12 cellular contexts compared by ENCODE assay signal in the genomic region with DNA sequence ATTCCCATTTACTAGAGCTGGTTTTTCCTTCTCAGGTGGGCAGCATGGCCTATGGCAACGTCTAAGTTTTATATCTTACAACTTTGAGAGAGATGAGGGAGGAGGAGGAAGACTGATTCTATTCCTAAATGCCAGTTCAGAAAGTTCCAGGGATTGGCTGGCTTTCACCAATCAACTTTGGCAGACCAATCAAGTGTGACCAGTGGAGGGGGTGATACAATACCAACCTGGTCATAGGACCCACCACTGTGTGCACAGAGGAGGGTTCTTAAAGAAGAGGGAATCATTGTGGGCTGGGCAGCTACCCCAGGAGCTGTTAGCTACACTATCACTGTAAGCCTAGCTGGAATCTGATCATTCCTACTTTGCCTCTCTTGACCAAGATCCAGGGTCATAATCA. TPM values are rescaled to one million over a fixed set of nuclear protein-coding genes. Genes with fewer than 3 reads are reported as not detected.
DNase-seq lines count a peak whose midpoint lies in the region; ATAC-seq and TF ChIP-seq lines count a peak whose summit lies in the region.
"Had no signal": no experiment of that assay in that cellular context is flagged by ENCODE, and none has a peak within 500 bp of the region (broad histone marks: within the 10 kb centered on the region; RNA-seq: fewer than 3 reads in every experiment).

No MANE protein-coding gene starts in this region.

- POLR2A ChIA-PET in activated CD4-positive, alpha-beta T cell treated with anti-CD3 and anti-CD28 coated beads for 36 hours (lab: Charles Lee), result interaction anchor here (0.8 to 1.8 kb wide), 4 partner anchors 9 to 34 kb away, joined by 3 to 5 read pairs (median 4); no protein-coding TSS in a partner anchor
- POLR2A ChIA-PET in activated CD4-positive, alpha-beta memory T cell treated with anti-CD3 and anti-CD28 coated beads for 36 hours (lab: Charles Lee), result interaction anchor here (0.6 to 2.3 kb wide), 6 partner anchors 10 to 185 kb away, joined by 3 to 13 read pairs (median 4); no protein-coding TSS in a partner anchor
- POLR2A ChIA-PET in T-cell (lab: Charles Lee), result interaction anchor here in 1 of 2 donors (0.6 kb wide), 1 partner anchor 40 kb away, joined by 4 read pairs; no protein-coding TSS in a partner anchor

- DNase-seq in activated CD4-positive, alpha-beta T cell treated with anti-CD3 and anti-CD28 coated beads for 36 hours, result no peak
- no peak for DNase-seq in activated CD4-positive, alpha-beta T cell treated with anti-CD3 and anti-CD28 coated beads for 4 hours
- no peak for DNase-seq in activated CD4-positive, alpha-beta memory T cell treated with anti-CD3 and anti-CD28 coated beads for 36 hours
- DNase-seq in esophagus squamous epithelium (lab: John Stamatoyannopoulos, UW) (no peak), smooth muscle cell (lab: John Stamatoyannopoulos, UW; ENCODE audit: unreplicated experiment) (no peak), mesothelial cell of epicardium (ENCODE audit: low spot score in 2 of 2, unreplicated experiment in 2 of 2) (no peak), T-cell (no peak), trophoblast cell (no peak)
- DNase-seq: NCI-H524 treated with DMSO at 0.1 percent for 48 hours had no signal

- TF ChIP-seq CTCF in esophagus squamous epithelium (IDR thresholded peaks at IDR 0.05) (no peak), smooth muscle cell (IDR thresholded peaks at IDR 0.05; ENCODE audit: borderline replicate concordance, insufficient read depth, poor library complexity, severe bottlenecking) (no peak), mesothelial cell of epicardium (IDR thresholded peaks at IDR 0.05; ENCODE audit: unreplicated experiment) (no peak)

- no peaks in the 10 kb centered on the region for H4K20me1 ChIP-seq in smooth muscle cell (ENCODE audit: low read depth)

- peaks cover 9% of the 10 kb centered on the region for H3F3A ChIP-seq in smooth muscle cell (ENCODE audit: low read depth)

- no peak overlapping the region for H3K23ac ChIP-seq in trophoblast cell (ENCODE audit: low read length)

- H3K4me1 ChIP-seq in esophagus squamous epithelium (peaks cover 0 to 28% (median 12%) of the 10 kb centered on the region in 3 donors), smooth muscle cell (ENCODE audit: low read depth) (peaks cover 11% of the 10 kb centered on the region), trophoblast cell (ENCODE audit: control insufficient read depth in 1 of 2, insufficient read depth in 2 of 2, low read length in 2 of 2) (no peaks in the 10 kb centered on the region)

- H3K36me3 Mint-ChIP-seq in activated CD4-positive, alpha-beta T cell treated with anti-CD3 and anti-CD28 coated beads for 36 hours (ENCODE audit: low read depth), result no peaks in the 10 kb centered on the region
- H3K36me3 Mint-ChIP-seq in activated CD4-positive, alpha-beta memory T cell treated with anti-CD3 and anti-CD28 coated beads for 36 hours, result peaks cover 2% of the 10 kb centered on the region
- H3K36me3 Mint-ChIP-seq in mesothelial cell of epicardium (peaks cover 2% of the 10 kb centered on the region), T-cell (peaks cover 4% of the 10 kb centered on the region)

- H3K14ac ChIP-seq in trophoblast cell (ENCODE audit: low read length), result no peak overlapping the region

- intact Hi-C loops in activated CD4-positive, alpha-beta T cell treated with anti-CD3 and anti-CD28 coated beads for 36 hours (cut with DNase I, micrococcal nuclease), result no loop called here
- intact Hi-C loops in activated CD4-positive, alpha-beta memory T cell treated with anti-CD3 and anti-CD28 coated beads for 36 hours (cut with micrococcal nuclease), result loop anchor here (2.0 kb wide), 1 partner anchor 80 kb away; a partner anchor contains a TSS
- intact Hi-C loops in esophagus squamous epithelium (cut with DNase I), result no loop called here

- no peak overlapping the region for H2BK12ac ChIP-seq in trophoblast cell (ENCODE audit: low read length)

- H3K4me1 Mint-ChIP-seq in activated CD4-positive, alpha-beta T cell treated with anti-CD3 and anti-CD28 coated beads for 36 hours, result peaks cover 30% of the 10 kb centered on the region
- peaks cover 41% of the 10 kb centered on the region for H3K4me1 Mint-ChIP-seq in activated CD4-positive, alpha-beta memory T cell treated with anti-CD3 and anti-CD28 coated beads for 36 hours (ENCODE audit: low read depth)
- H3K4me1 Mint-ChIP-seq in mesothelial cell of epicardium (peaks cover 4% of the 10 kb centered on the region), T-cell (peaks cover 8 to 23% (median 22%) of the 10 kb centered on the region in 3 donors)

- no peak overlapping the region for H3K4ac ChIP-seq in trophoblast cell (ENCODE audit: low read depth, low read length)

- H3K4me2 ChIP-seq in smooth muscle cell (peak overlapping the region; percentile 75), trophoblast cell (ENCODE audit: low read length) (no peak overlapping the region)

- H4K12ac ChIP-seq in trophoblast cell (ENCODE audit: low read depth, low read length), result no peak overlapping the region

- H2AFZ ChIP-seq in smooth muscle cell (ENCODE audit: low read depth) (no peak overlapping the region), trophoblast cell (ENCODE audit: insufficient read depth, low read length, poor library complexity) (no peak overlapping the region)

- CTCF ChIA-PET in activated CD4-positive, alpha-beta T cell treated with anti-CD3 and anti-CD28 coated beads for 36 hours (lab: Charles Lee), result interaction anchor here (0.6 to 4.1 kb wide), 5 partner anchors 9 to 634 kb away, joined by 3 to 21 read pairs (median 10); no protein-coding TSS in a partner anchor
- CTCF ChIA-PET in activated CD4-positive, alpha-beta memory T cell treated with anti-CD3 and anti-CD28 coated beads for 36 hours (lab: Charles Lee), result interaction anchor here (1.0 to 2.6 kb wide), 5 partner anchors 10 to 40 kb away, joined by 3 to 17 read pairs (median 11); no protein-coding TSS in a partner anchor
- CTCF ChIA-PET in T-cell (lab: Charles Lee), result interaction anchor here (0.7 to 1.1 kb wide), 3 partner anchors 9 to 15 kb away, joined by 3 to 4 read pairs (median 4); no protein-coding TSS in a partner anchor

- H3K18ac ChIP-seq in trophoblast cell (ENCODE audit: low read length), result no peak overlapping the region

- no peak for ATAC-seq in activated CD4-positive, alpha-beta T cell treated with anti-CD3 and anti-CD28 coated beads for 36 hours
- no peak for ATAC-seq in T-cell (replicated peaks in 1 of 4)
- ATAC-seq: left lobe of liver had no signal

- H3K36me3 ChIP-seq in esophagus squamous epithelium (no peaks in the 10 kb centered on the region), smooth muscle cell (ENCODE audit: low read depth) (no peaks in the 10 kb centered on the region), trophoblast cell (ENCODE audit: control insufficient read depth in 1 of 2, insufficient read depth in 2 of 2, low read length in 2 of 2) (no peaks in the 10 kb centered on the region)

- H2AK5ac ChIP-seq in trophoblast cell (ENCODE audit: low read length), result no peak overlapping the region

- H2BK120ac ChIP-seq in trophoblast cell (ENCODE audit: insufficient read depth, low read length, poor library complexity), result no peak overlapping the region

- H2BK5ac ChIP-seq in trophoblast cell (ENCODE audit: low read depth, low read length, poor library complexity), result no peak overlapping the region

- H3K4me3 ChIP-seq in esophagus squamous epithelium, result no peak overlapping the region
- no peak overlapping the region for H3K4me3 ChIP-seq in smooth muscle cell
- H3K4me3 ChIP-seq in trophoblast cell (ENCODE audit: low read depth, low read length), result no peak overlapping the region

- no peaks in the 10 kb centered on the region for H3K9me3 Mint-ChIP-seq in activated CD4-positive, alpha-beta T cell treated with anti-CD3 and anti-CD28 coated beads for 36 hours (ENCODE audit: low read depth)
- no peaks in the 10 kb centered on the region for H3K9me3 Mint-ChIP-seq in activated CD4-positive, alpha-beta memory T cell treated with anti-CD3 and anti-CD28 coated beads for 36 hours
- H3K9me3 Mint-ChIP-seq in mesothelial cell of epicardium (no peaks in the 10 kb centered on the region), T-cell (no peaks in the 10 kb centered on the region)

- peak overlapping the region; percentile 94 for H3K27ac Mint-ChIP-seq in activated CD4-positive, alpha-beta T cell treated with anti-CD3 and anti-CD28 coated beads for 36 hours
- H3K27ac Mint-ChIP-seq in activated CD4-positive, alpha-beta memory T cell treated with anti-CD3 and anti-CD28 coated beads for 36 hours, result peak overlapping the region; percentile 94
- no peak overlapping the region for H3K27ac Mint-ChIP-seq in mesothelial cell of epicardium
- H3K27ac Mint-ChIP-seq in T-cell, result no peak overlapping the region

- WGBS in esophagus squamous epithelium, 2 donors, result 56 to 73% methylated on average over 1 of the region's 1 CpG
- 88% methylated on average over 1 of the region's 1 CpG for WGBS in smooth muscle cell (ENCODE audit: low lambda C conversion rate)
- no CpG with 5 or more reads among the region's 1 CpG for WGBS in trophoblast cell (ENCODE audit: extremely low coverage, insufficient coverage, insufficient read length)

- H3K27me3 ChIP-seq in esophagus squamous epithelium, result no peaks in the 10 kb centered on the region
- H3K27me3 ChIP-seq in smooth muscle cell (ENCODE audit: low read depth), result no peaks in the 10 kb centered on the region
- no peaks in the 10 kb centered on the region for H3K27me3 ChIP-seq in trophoblast cell (ENCODE audit: insufficient read depth, low read length)

- no peaks in the 10 kb centered on the region for H3K27me3 Mint-ChIP-seq in activated CD4-positive, alpha-beta T cell treated with anti-CD3 and anti-CD28 coated beads for 36 hours
- H3K27me3 Mint-ChIP-seq in activated CD4-positive, alpha-beta memory T cell treated with anti-CD3 and anti-CD28 coated beads for 36 hours, result no peaks in the 10 kb centered on the region
- no peaks in the 10 kb centered on the region for H3K27me3 Mint-ChIP-seq in mesothelial cell of epicardium (ENCODE audit: low read depth)
- no peaks in the 10 kb centered on the region for H3K27me3 Mint-ChIP-seq in T-cell

- H3K9ac ChIP-seq in smooth muscle cell (ENCODE audit: low read depth), result peak overlapping the region; percentile 95
- H3K9ac ChIP-seq in trophoblast cell (ENCODE audit: low read length), result no peak overlapping the region

- H3K27ac ChIP-seq in esophagus squamous epithelium (peak overlapping the region; percentile 24 to 71 (median 63)), smooth muscle cell (ENCODE audit: low read depth) (peak overlapping the region; percentile 100), trophoblast cell (ENCODE audit: low read depth, low read length) (no peak overlapping the region)

- no peak overlapping the region for H4K8ac ChIP-seq in trophoblast cell (ENCODE audit: low read depth, low read length)

- H3K4me3 Mint-ChIP-seq in activated CD4-positive, alpha-beta T cell treated with anti-CD3 and anti-CD28 coated beads for 36 hours, result peak overlapping the region; percentile 7
- peak overlapping the region; percentile 37 for H3K4me3 Mint-ChIP-seq in activated CD4-positive, alpha-beta memory T cell treated with anti-CD3 and anti-CD28 coated beads for 36 hours
- no peak overlapping the region for H3K4me3 Mint-ChIP-seq in mesothelial cell of epicardium
- no peak overlapping the region for H3K4me3 Mint-ChIP-seq in T-cell

- TF ChIP-seq POLR2A in esophagus squamous epithelium (IDR thresholded peaks at IDR 0.05), result no peak

- H3K79me1 ChIP-seq in trophoblast cell (ENCODE audit: low read length), result no peaks in the 10 kb centered on the region

- no peak overlapping the region for H4K91ac ChIP-seq in trophoblast cell (ENCODE audit: low read depth, low read length)

- H3K79me2 ChIP-seq in smooth muscle cell (ENCODE audit: low read depth) (peaks cover 38% of the 10 kb centered on the region), trophoblast cell (ENCODE audit: control insufficient read depth, insufficient read depth, low read length, poor library complexity) (no peaks in the 10 kb centered on the region)

- H3K9me3 ChIP-seq in esophagus squamous epithelium (no peaks in the 10 kb centered on the region), smooth muscle cell (replicated peaks; ENCODE audit: low read depth) (no peaks in the 10 kb centered on the region), trophoblast cell (ENCODE audit: insufficient read depth, low read depth, low read length) (no peaks in the 10 kb centered on the region)

RNA-seq across cellular contexts. Expression of a gene that starts 8.1 kb away (rescaled TPM):
- 10 to 100 TPM in 1 of 2 experiments, 1 to 10 TPM in 1; 10.0 to 14.0 TPM for total RNA-seq in activated CD4-positive, alpha-beta T cell treated with anti-CD3 and anti-CD28 coated beads for 36 hours
- 10 to 100 TPM; 13.3 to 14.9 TPM for total RNA-seq in activated CD4-positive, alpha-beta memory T cell treated with anti-CD3 and anti-CD28 coated beads for 36 hours
- total RNA-seq in esophagus squamous epithelium, result 10 to 100 TPM in 2 of 4 donors, 1 to 10 TPM in 2; 2.8 to 26.1 (median 9.2) TPM
- total RNA-seq in smooth muscle cell, result 19.7 and 24.8 TPM in 2 replicates
- 11.9 and 12.4 TPM in 2 replicates for polyA plus RNA-seq in smooth muscle cell
- 20.0 to 21.2 TPM (median 20.3 TPM) in 3 replicates for total RNA-seq in mesothelial cell of epicardium
- total RNA-seq in T-cell, result 1 to 10 TPM; 1.6 to 4.8 (median 3.4) TPM
- 3.0 and 3.1 TPM in 2 replicates for polyA plus RNA-seq in trophoblast cell (2013)

RNA-seq across cellular contexts. Expression of a gene that starts 26.5 kb away (rescaled TPM):
- not detected for total RNA-seq in activated CD4-positive, alpha-beta T cell treated with anti-CD3 and anti-CD28 coated beads for 36 hours
- total RNA-seq in activated CD4-positive, alpha-beta memory T cell treated with anti-CD3 and anti-CD28 coated beads for 36 hours, result not detected
- total RNA-seq in esophagus squamous epithelium (10 to 100 TPM in 1 of 4 donors, 1 to 10 TPM in 3; 2.4 to 10.2 (median 3.7) TPM), smooth muscle cell (0.90 and 3.0 TPM in 2 replicates), mesothelial cell of epicardium (6.9 to 7.9 TPM (median 7.9 TPM) in 3 replicates), T-cell (not detected)
- polyA plus RNA-seq in smooth muscle cell, result 0.64 and 1.2 TPM in 2 replicates
- polyA plus RNA-seq in trophoblast cell (2013), result 7.1 and 7.4 TPM in 2 replicates
- total RNA-seq: frontal cortex, temporal lobe had no signal

RNA-seq across cellular contexts. Expression of a gene that starts 32.7 kb away (rescaled TPM):
- not detected for total RNA-seq in activated CD4-positive, alpha-beta T cell treated with anti-CD3 and anti-CD28 coated beads for 36 hours
- not detected for total RNA-seq in activated CD4-positive, alpha-beta memory T cell treated with anti-CD3 and anti-CD28 coated beads for 36 hours
- total RNA-seq in esophagus squamous epithelium, result under 1 TPM in 1 of 4 donors, not detected in 3; 0.19 TPM
- not detected in 2 replicates for total RNA-seq in smooth muscle cell
- 0.18 and 0.87 TPM in 2 replicates for polyA plus RNA-seq in smooth muscle cell
- 0.22 to 0.51 TPM (median 0.27 TPM) in 3 replicates for total RNA-seq in mesothelial cell of epicardium
- not detected for total RNA-seq in T-cell
- 0.05 TPM in 1 of 2 replicates, not detected in the other for polyA plus RNA-seq in trophoblast cell (2013)

RNA-seq across cellular contexts. Expression of a gene that starts 33.6 kb away (rescaled TPM):
- total RNA-seq in activated CD4-positive, alpha-beta T cell treated with anti-CD3 and anti-CD28 coated beads for 36 hours, result not detected
- not detected for total RNA-seq in activated CD4-positive, alpha-beta memory T cell treated with anti-CD3 and anti-CD28 coated beads for 36 hours
- total RNA-seq in esophagus squamous epithelium, result 10 to 100 TPM; 22.9 to 85.0 (median 45.2) TPM
- total RNA-seq in smooth muscle cell, result 26.6 and 47.4 TPM in 2 replicates
- polyA plus RNA-seq in smooth muscle cell, result 97.4 and 125 TPM in 2 replicates
- 0.49 to 0.74 TPM (median 0.63 TPM) in 3 replicates for total RNA-seq in mesothelial cell of epicardium
- under 1 TPM in 2 of 5 donors, not detected in 3; 0.38 to 0.49 TPM for total RNA-seq in T-cell
- polyA plus RNA-seq in trophoblast cell (2013), result 13.0 and 16.7 TPM in 2 replicates

Comparison
In these comparisons a context has a peak if more than half of its experiments do, and no peak if none do; other contexts are left out.
1. H3K27ac Mint-ChIP-seq: peak in activated CD4-positive, alpha-beta T cell treated with anti-CD3 and anti-CD28 coated beads for 36 hours (single experiment) and activated CD4-positive, alpha-beta memory T cell treated with anti-CD3 and anti-CD28 coated beads for 36 hours (single experiment); none in mesothelial cell of epicardium (single experiment) and T-cell (0 of 2).
2. H3K4me3 Mint-ChIP-seq: peak in activated CD4-positive, alpha-beta T cell treated with anti-CD3 and anti-CD28 coated beads for 36 hours (single experiment) and activated CD4-positive, alpha-beta memory T cell treated with anti-CD3 and anti-CD28 coated beads for 36 hours (single experiment); none in mesothelial cell of epicardium (single experiment) and T-cell (0 of 3).